ENCODE assay signal across 14 cellular contexts in the genomic region with DNA sequence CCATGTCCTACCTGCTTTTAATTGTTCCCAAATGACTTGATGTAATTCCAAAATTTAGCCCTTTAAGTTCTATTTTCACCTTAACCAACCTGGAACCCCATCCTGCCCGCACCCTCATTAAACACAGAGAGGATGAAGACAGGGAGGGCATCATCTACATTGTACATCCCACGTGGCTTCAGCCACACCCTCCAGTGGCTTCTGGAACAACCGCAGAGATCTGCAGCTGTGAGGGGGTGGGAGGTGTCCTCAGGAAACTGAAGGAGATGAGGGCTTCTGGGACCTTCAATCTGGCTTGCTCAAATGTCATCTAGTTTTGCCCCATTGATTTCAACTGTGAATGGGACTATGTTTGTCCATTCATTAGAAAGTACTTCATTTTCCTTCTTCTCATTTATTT. TPM values are rescaled to one million over a fixed set of nuclear protein-coding genes. Genes with fewer than 3 reads are reported as not detected.
DNase-seq lines count a peak whose midpoint lies in the region; ATAC-seq, FAIRE-seq and TF ChIP-seq lines count a peak whose summit lies in the region.
"Had no signal": no experiment of that assay in that cellular context is flagged by ENCODE, and none has a peak within 500 bp of the region (broad histone marks: within the 10 kb centered on the region; RNA-seq: fewer than 3 reads in every experiment).

No MANE protein-coding gene starts in this region.

- peaks cover 63% of the 10 kb centered on the region for H3K4me1 ChIP-seq in A549
- H3K4me1 ChIP-seq in DND-41 (ENCODE audit: insufficient read depth, low read length): peaks cover 17% of the 10 kb centered on the region; the same call in 1 of the 2 replicates
- peaks cover 44% of the 10 kb centered on the region for H3K4me1 ChIP-seq in mucosa of stomach (ENCODE audit: control insufficient read depth, insufficient read depth, low read length)

- DNase-seq in A549 (ENCODE audit: low read depth in 1 of 2, low spot score in 1 of 2): no peak
- DNase-seq in DND-41: peak; percentile 72
- peak; percentile 40 for DNase-seq in RPMI8226
- no peak for DNase-seq in NCI-H1417 treated with DMSO at 0.1 percent for 48 hours (lab: John Stamatoyannopoulos, UW)
- DNase-seq in foreskin melanocyte: no peak
- DNase-seq: activated CD4-positive, CD25-positive, alpha-beta regulatory T cell; aorta had no signal

- H4K20me1 ChIP-seq in DND-41 (ENCODE audit: insufficient read depth, low read length): no peaks in the 10 kb centered on the region

- no peaks in the 10 kb centered on the region for H3K36me3 ChIP-seq in DND-41 (ENCODE audit: insufficient read depth, low read length)
- H3K36me3 ChIP-seq in mucosa of stomach (ENCODE audit: control insufficient read depth, insufficient read depth, low read length): no peaks in the 10 kb centered on the region

- peak overlapping the region; percentile 66 for H3K4me2 ChIP-seq in A549
- no peak overlapping the region for H3K4me2 ChIP-seq in DND-41 (ENCODE audit: insufficient read depth, low read length)
- H3K4me2 ChIP-seq: smooth muscle cell had no signal

- H3K9ac ChIP-seq in DND-41 (ENCODE audit: low read depth, low read length) (no peak overlapping the region), mucosa of stomach (ENCODE audit: low read length) (peak overlapping the region; percentile 37)

- H3K27me3 ChIP-seq in DND-41 (ENCODE audit: insufficient read depth, low read length, poor library complexity): peaks cover 4% of the 10 kb centered on the region
- no peaks in the 10 kb centered on the region for H3K27me3 ChIP-seq in mucosa of stomach (ENCODE audit: control insufficient read depth, insufficient read depth, low read length)

- CTCF ChIA-PET in A549 (lab: Yijun Ruan, JAX): interaction anchor here (0.6 to 6.0 kb wide), 96 partner anchors 7 to 1669 kb away, joined by 3 to 140 read pairs (median 5); a partner anchor contains a TSS

- POLR2A ChIA-PET in A549 (lab: Yijun Ruan, JAX): interaction anchor here (0.6 to 3.9 kb wide), 4 partner anchors 13 to 109 kb away, joined by 3 to 20 read pairs (median 13); a partner anchor contains a TSS

- H3K9me3 ChIP-seq in A549: no peaks in the 10 kb centered on the region
- H3K9me3 ChIP-seq in DND-41 (ENCODE audit: insufficient read depth, low read length, severe bottlenecking): no peaks in the 10 kb centered on the region
- H3K9me3 ChIP-seq in mucosa of stomach (ENCODE audit: control insufficient read depth, low read length): no peaks in the 10 kb centered on the region

- 68% methylated on average over 3 of the region's 3 CpGs for WGBS in A549 (ENCODE audit: missing lambda C conversion rate)

- H2AFZ ChIP-seq in DND-41 (ENCODE audit: low read depth, low read length): no peak overlapping the region

- no peak overlapping the region for H3K4me3 ChIP-seq in A549
- no peak overlapping the region for H3K4me3 ChIP-seq in DND-41 (ENCODE audit: low read depth in 1 of 2, low read length in 2 of 2)
- H3K4me3 ChIP-seq in mucosa of stomach (ENCODE audit: low read length): no peak overlapping the region
- H3K4me3 ChIP-seq: smooth muscle cell had no signal

- no peak for TF ChIP-seq RAD21 in A549 (conservative IDR thresholded peaks at IDR 0.05 in 1 of 2, IDR thresholded peaks at IDR 0.05 in 1 of 2)

- TF ChIP-seq POLR2A in A549 (IDR thresholded peaks at IDR 0.05; ENCODE audit: low read length): no peak

- no peak; a peak in 1 of 6 replicates for ATAC-seq in A549
- ATAC-seq in DND-41 (ENCODE audit: insufficient read depth, low read depth): peak; percentile 97
- no peak for ATAC-seq in HG03520 (IDR thresholded peaks at IDR 0.05; ENCODE audit: unreplicated experiment)
- ATAC-seq: activated naive CD4-positive, alpha-beta T cell treated with anti-CD3 and anti-CD28 coated beads, Interleukin-2, amount 50 U/mL, for 72 hours; stimulated activated effector memory CD8-positive, alpha-beta T cell treated with anti-CD3 and anti-CD28 coated beads, Interleukin-12 subunit alpha, Interleukin-12 subunit beta, amount 100 ng/mL, for 72 hours had no signal

- TF ChIP-seq CTCF in A549 (IDR thresholded peaks at IDR 0.05) (no peak), DND-41 (IDR thresholded peaks at IDR 0.05; ENCODE audit: borderline replicate concordance, extremely low read depth, low read length, poor library complexity, severe bottlenecking) (no peak)

- no peak for FAIRE-seq in A549 (lab: Jason Lieb, UNC)
- FAIRE-seq: GM19239 had no signal

- H3K27ac ChIP-seq in A549: peak overlapping the region; percentile 79 to 87
- no peak overlapping the region for H3K27ac ChIP-seq in DND-41 (ENCODE audit: low read length)
- H3K27ac ChIP-seq: C4-2B had no signal

- TF ChIP-seq EP300 in A549 (IDR thresholded peaks at IDR 0.05): no peak

- H3K79me2 ChIP-seq in DND-41 (ENCODE audit: insufficient read depth, low read length): no peaks in the 10 kb centered on the region

TF ChIP-seq in A549, 52 proteins besides CTCF, POLR2A, EP300 and RAD21:
- TF ChIP-seq, protein P1, sequence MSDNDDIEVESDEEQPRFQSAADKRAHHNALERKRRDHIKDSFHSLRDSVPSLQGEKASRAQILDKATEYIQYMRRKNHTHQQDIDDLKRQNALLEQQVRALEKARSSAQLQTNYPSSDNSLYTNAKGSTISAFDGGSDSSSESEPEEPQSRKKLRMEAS (IDR thresholded peaks at IDR 0.05): 0 out of 2 replicates have a peak, but pooled peaks have one; percentile 28
- TF ChIP-seq ZSCAN20 (CRISPR knock-in tag; IDR thresholded peaks at IDR 0.05) (no peak), POLR2AphosphoS2 (conservative IDR thresholded peaks at IDR 0.05; ENCODE audit: low read length) (no peak)
TF ChIP-seq in A549: peak in this region for 1.

RNA-seq across cellular contexts. Expression of a gene that starts 39.0 kb away (rescaled TPM):
- polyA plus RNA-seq in A549 (2011; rRNA removed): 1,636 and 1,761 TPM in 2 replicates
- 1,617 and 1,738 TPM in 2 replicates for polyA plus RNA-seq in A549 (2012; cell fraction: cytosol; rRNA removed)
- polyA plus RNA-seq in A549 (2012; cell fraction: nucleus; rRNA removed): 1,542 and 1,798 TPM in 2 replicates
- 4,339 to 6,918 TPM (median 6,205 TPM) in 3 replicates for polyA plus RNA-seq in A549 (2017; fragmentation: RNase III; extraction: RNeasy Plus Mini Kit Qiagen cat#74134 plus additional on column Dnase treatment)
- 620 and 678 TPM in 2 replicates for polyA minus RNA-seq in A549 (2011; rRNA and poly(A)+ RNA removed)

Comparison
In these comparisons a context has a peak if more than half of its experiments do, and no peak if none do; other contexts are left out.
1. DNase-seq: peak in DND-41 (single experiment) and RPMI8226 (single experiment); none in A549 (0 of 2), NCI-H1417 treated with DMSO at 0.1 percent for 48 hours (single experiment) and foreskin melanocyte (single experiment).